Comparison of ENCODE assay signal across 9 cellular contexts in the genomic region with DNA sequence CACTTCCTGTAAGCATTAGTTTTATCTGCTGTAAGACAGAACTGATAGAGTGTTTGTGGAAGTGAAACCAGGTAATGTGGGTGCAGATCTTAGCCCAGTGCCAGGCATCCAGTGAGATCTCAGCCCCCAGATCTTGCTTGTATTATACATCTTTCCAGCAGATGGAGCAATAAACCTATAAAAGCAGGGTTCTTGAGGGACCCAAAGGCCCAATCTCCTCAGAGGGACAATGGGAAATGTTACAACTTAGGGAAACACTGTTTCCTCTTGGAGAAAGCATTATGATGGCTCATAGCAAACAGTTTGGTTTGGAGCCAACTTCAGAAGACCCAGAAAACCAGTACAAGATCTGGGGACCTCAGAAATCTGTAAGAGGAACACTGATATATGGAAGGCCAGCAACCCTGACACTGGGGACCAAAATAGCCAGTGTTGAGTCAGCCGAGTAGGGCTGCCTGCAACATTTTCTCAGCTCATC.
DNase-seq lines count a peak whose midpoint lies in the region; ATAC-seq and TF ChIP-seq lines count a peak whose summit lies in the region.
"Had no signal": no experiment of that assay in that cellular context is flagged by ENCODE, and none has a peak within 500 bp of the region (broad histone marks: within the 10 kb centered on the region; RNA-seq: fewer than 3 reads in every experiment).

No MANE protein-coding gene starts in this region.

- in situ Hi-C loops in gastrocnemius medialis (cut with MboI; ENCODE audit: low sequenced_read_pairs in 4 of 4): loop anchor here in 2 of 4 donors (10.0 to 25.0 kb wide), 3 partner anchors 151 to 651 kb away; no protein-coding TSS in a partner anchor

- DNase-seq in CD14-positive monocyte (ENCODE audit: low spot score) (no peak), NCI-H2081 treated with DMSO at 0.1 percent for 48 hours (lab: John Stamatoyannopoulos, UW) (peak; percentile 14), activated B cell treated with CpG ODN at 0.5 μM for 24 hours (peak; percentile 19), left ventricle myocardium superior (no peak), gastrocnemius medialis (no peak), occipital lobe (lab: John Stamatoyannopoulos, UW) (no peak)

- H3K4me1 ChIP-seq in gastrocnemius medialis: peaks cover 7 to 10% of the 10 kb centered on the region in 2 donors

- H3K36me3 Mint-ChIP-seq in CD14-positive monocyte (no peaks in the 10 kb centered on the region), activated B cell treated with CpG ODN at 0.5 μM for 24 hours (ENCODE audit: low read depth) (no peaks in the 10 kb centered on the region)

- POLR2A ChIA-PET in activated B cell treated with CpG ODN at 0.5 μM for 24 hours (lab: Charles Lee): no interaction called here

- CTCF ChIA-PET in activated B cell treated with CpG ODN at 0.5 μM for 24 hours (lab: Charles Lee): interaction anchor here (0.7 to 6.4 kb wide), 7 partner anchors 22 to 835 kb away, joined by 3 to 32 read pairs (median 5); no protein-coding TSS in a partner anchor

- TF ChIP-seq CTCF in CD14-positive monocyte (IDR thresholded peaks at IDR 0.05) (peak; percentile 44), activated B cell treated with CpG ODN at 0.5 μM for 24 hours (IDR thresholded peaks at IDR 0.05) (no peak), gastrocnemius medialis (IDR thresholded peaks at IDR 0.05 in 4 of 5, conservative IDR thresholded peaks at IDR 0.05 in 1 of 5) (peak; percentile 18 to 61 (median 52))

- H3K27ac Mint-ChIP-seq in CD14-positive monocyte (no peak overlapping the region), activated B cell treated with CpG ODN at 0.5 μM for 24 hours (peak overlapping the region; percentile 52)

- H3K4me3 Mint-ChIP-seq in CD14-positive monocyte (no peak overlapping the region), activated B cell treated with CpG ODN at 0.5 μM for 24 hours (no peak overlapping the region)

- H3K4me3 ChIP-seq in gastrocnemius medialis: no peak overlapping the region
- H3K4me3 ChIP-seq: SK-N-MC had no signal

- H3K9me3 Mint-ChIP-seq in CD14-positive monocyte (no peaks in the 10 kb centered on the region), activated B cell treated with CpG ODN at 0.5 μM for 24 hours (no peaks in the 10 kb centered on the region)

- TF ChIP-seq POLR2A in gastrocnemius medialis (IDR thresholded peaks at IDR 0.05): no peak

- no peaks in the 10 kb centered on the region for H3K36me3 ChIP-seq in gastrocnemius medialis

- intact Hi-C loops in CD14-positive monocyte (cut with micrococcal nuclease) (no loop called here), activated B cell treated with CpG ODN at 0.5 μM for 24 hours (cut with micrococcal nuclease) (loop anchor here (1.0 to 10.0 kb wide), 6 partner anchors 54 to 835 kb away; no protein-coding TSS in a partner anchor), left ventricle myocardium superior (cut with micrococcal nuclease) (loop anchor here (5.0 to 10.0 kb wide), 3 partner anchors 146 to 839 kb away; no protein-coding TSS in a partner anchor), gastrocnemius medialis (cut with DNase I; ENCODE audit: low total_unique reads) (loop anchor here (1.0 to 10.0 kb wide), 4 partner anchors 54 to 909 kb away; no protein-coding TSS in a partner anchor)

- H3K27me3 Mint-ChIP-seq in CD14-positive monocyte (ENCODE audit: low read depth in 3 of 3) (peaks cover 2 to 3% (median 2%) of the 10 kb centered on the region in 3 donors), activated B cell treated with CpG ODN at 0.5 μM for 24 hours (peaks cover under 1% of the 10 kb centered on the region)

- H3K27ac ChIP-seq in gastrocnemius medialis: no peak overlapping the region
- H3K27ac ChIP-seq: SK-N-MC had no signal

- ATAC-seq in GM19025 (IDR thresholded peaks at IDR 0.05; ENCODE audit: low read depth, unreplicated experiment) (peak; percentile 100), HG03060 (IDR thresholded peaks at IDR 0.05; ENCODE audit: low read depth, unreplicated experiment) (peak; percentile 100), activated B cell treated with CpG ODN at 0.5 μM for 24 hours (ENCODE audit: low read depth) (peak; percentile 100), left ventricle myocardium superior (peak; percentile 94), gastrocnemius medialis (peak; percentile 63 to 75)

- H3K4me1 Mint-ChIP-seq in CD14-positive monocyte (peaks cover 9% of the 10 kb centered on the region), activated B cell treated with CpG ODN at 0.5 μM for 24 hours (peaks cover 11% of the 10 kb centered on the region)

- H3K27me3 ChIP-seq in gastrocnemius medialis: no peaks in the 10 kb centered on the region

- H3K9me3 ChIP-seq in gastrocnemius medialis: no peaks in the 10 kb centered on the region

Comparison
In these comparisons a context has a peak if more than half of its experiments do, and no peak if none do; other contexts are left out.
1. DNase-seq: peak in NCI-H2081 treated with DMSO at 0.1 percent for 48 hours (single experiment) and activated B cell treated with CpG ODN at 0.5 μM for 24 hours (single experiment); none in CD14-positive monocyte (single experiment), left ventricle myocardium superior (single experiment), gastrocnemius medialis (0 of 2) and occipital lobe (single experiment).
2. intact Hi-C loops: an anchor here in activated B cell treated with CpG ODN at 0.5 μM for 24 hours (1.0 to 10.0 kb wide), left ventricle myocardium superior (5.0 to 10.0 kb wide) and gastrocnemius medialis (1.0 to 10.0 kb wide); none called in CD14-positive monocyte.
3. Peak in every context shown above with its lines, with median percentiles within 50 percentile points of each other: ATAC-seq.